ENCODE assay signal across 19 cellular contexts in the genomic region with DNA sequence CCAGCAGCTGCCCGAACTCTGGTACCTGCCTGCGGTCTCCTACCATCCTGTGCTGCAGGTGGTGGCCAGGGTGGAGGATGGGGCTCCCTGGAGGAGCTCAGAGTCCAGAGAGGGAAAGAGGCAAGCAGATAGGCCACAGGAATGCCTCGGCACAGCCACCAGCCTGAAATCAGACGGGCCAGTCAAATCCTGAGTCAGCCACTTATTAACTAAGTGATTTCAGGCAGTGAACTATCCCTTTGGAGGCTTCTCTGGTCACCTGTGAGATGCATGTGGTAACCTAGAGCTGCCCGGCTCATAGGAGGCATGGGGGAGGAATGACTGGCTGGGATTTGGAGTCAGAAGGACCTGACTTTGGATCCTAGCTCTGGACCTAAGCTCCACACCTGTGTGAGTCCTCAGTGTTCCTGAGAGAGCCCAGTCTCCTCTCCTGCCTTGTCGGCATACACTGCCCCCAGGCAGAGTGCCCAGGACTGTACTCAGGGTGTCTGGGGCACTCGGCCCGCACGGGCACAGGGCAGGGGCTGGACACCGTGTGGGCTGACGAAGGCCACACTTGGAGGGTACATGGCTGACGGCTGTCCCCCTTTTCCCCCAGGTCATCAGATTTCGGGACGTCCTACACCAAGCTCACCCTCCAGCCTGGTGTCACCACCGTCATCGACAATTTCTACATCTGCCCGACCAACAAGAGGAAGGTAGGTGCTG.
"Had no signal": no experiment of that assay in that cellular context is flagged by ENCODE, and none has a peak within 500 bp of the region (broad histone marks: within the 10 kb centered on the region; RNA-seq: fewer than 3 reads in every experiment).

No MANE protein-coding gene starts in this region.

- H3K4me3 Mint-ChIP-seq: naive thymus-derived CD4-positive, alpha-beta T cell had no signal

- H3K4me1 Mint-ChIP-seq: naive thymus-derived CD4-positive, alpha-beta T cell had no signal

- H3K27ac ChIP-seq: colonic mucosa, foreskin keratinocyte, heart right ventricle, left ventricle myocardium inferior, neutrophil, right atrium auricular region, tibial artery, upper lobe of right lung, vagina had no signal

- DNase-seq: colonic mucosa; dermis blood vessel endothelial cell; erythroblast; foreskin keratinocyte; heart right ventricle; hypothalamus; left ventricle myocardium inferior; naive thymus-derived CD4-positive, alpha-beta T cell; small intestine; stimulated activated CD4-positive, alpha-beta T cell treated with anti-CD3 and anti-CD28 coated beads, Interleukin-2, amount 100 ng/mL, for 48 hours; stimulated activated naive CD4-positive, alpha-beta T cell treated with Interleukin-2 at 50 U/mL for 16 hours; tibial artery; upper lobe of right lung had no signal

- H3K36me3 ChIP-seq: colonic mucosa, heart right ventricle, left ventricle myocardium inferior, neutrophil, right atrium auricular region, tibial artery, upper lobe of right lung, vagina had no signal

- H3K4me3 ChIP-seq: colonic mucosa, heart right ventricle, left ventricle myocardium inferior, lung, right atrium auricular region, tibial artery, upper lobe of right lung, vagina had no signal

- H3K27ac Mint-ChIP-seq: naive thymus-derived CD4-positive, alpha-beta T cell had no signal

- FAIRE-seq: islet of Langerhans, small intestine had no signal

- H3K4me1 ChIP-seq: colonic mucosa, foreskin keratinocyte, heart right ventricle, left ventricle myocardium inferior, right atrium auricular region, tibial artery, upper lobe of right lung, vagina had no signal

- H3K9me3 ChIP-seq: colonic mucosa, neutrophil, right atrium auricular region, upper lobe of right lung, vagina had no signal

- H3K9me3 Mint-ChIP-seq: nephron progenitor cell had no signal

- H3K36me3 Mint-ChIP-seq: naive thymus-derived CD4-positive, alpha-beta T cell had no signal

- H3K27me3 ChIP-seq: colonic mucosa, foreskin keratinocyte, right atrium auricular region, vagina had no signal

- ATAC-seq: foreskin keratinocyte; naive thymus-derived CD4-positive, alpha-beta T cell; upper lobe of right lung had no signal
